In genomic region chr4:139738846-139739613, GRCh38 we compare ENCODE assay signal across 25 cellular contexts.
DNase-seq lines count a peak whose midpoint lies in the region; ATAC-seq and TF ChIP-seq lines count a peak whose summit lies in the region.
"Had no signal": no experiment of that assay in that cellular context is flagged by ENCODE, and none has a peak within 500 bp of the region (broad histone marks: within the 10 kb centered on the region; RNA-seq: fewer than 3 reads in every experiment).

No MANE protein-coding gene starts in this region.

- H3K9me3 ChIP-seq in sigmoid colon (no peaks in the 10 kb centered on the region), WERI-Rb-1 (ENCODE audit: severe bottlenecking) (no peaks in the 10 kb centered on the region)
- H3K9me3 ChIP-seq: MG63, neutrophil, prostate gland, spleen, thyroid gland had no signal

- no peak for TF ChIP-seq EP300 in sigmoid colon (IDR thresholded peaks at IDR 0.05)

- TF ChIP-seq CTCF in AG10803 (conservative IDR thresholded peaks at IDR 0.05; ENCODE audit: low read length) (no peak), fibroblast of mammary gland (conservative IDR thresholded peaks at IDR 0.05; ENCODE audit: control insufficient read depth, insufficient read depth, low read depth, low read length) (no peak), sigmoid colon (IDR thresholded peaks at IDR 0.05) (no peak), WERI-Rb-1 (IDR thresholded peaks at IDR 0.05; ENCODE audit: low read depth, low read length) (no peak)

- no peak for ATAC-seq in HG03521 (IDR thresholded peaks at IDR 0.05; ENCODE audit: unreplicated experiment)
- ATAC-seq: activated CD8-positive, alpha-beta T cell treated with anti-CD3 and anti-CD28 coated beads for 36 hours; HCT116; stimulated activated effector memory CD8-positive, alpha-beta T cell treated with anti-CD3 and anti-CD28 coated beads, Interleukin-12 subunit alpha, Interleukin-12 subunit beta, amount 100 ng/mL, for 72 hours had no signal

- H3K36me3 ChIP-seq in sigmoid colon: no peaks in the 10 kb centered on the region
- no peaks in the 10 kb centered on the region for H3K36me3 ChIP-seq in WERI-Rb-1
- H3K36me3 ChIP-seq: MG63, neutrophil, prostate gland, spleen, thyroid gland had no signal

- H3K27ac ChIP-seq in sigmoid colon (peak overlapping the region; percentile 30 to 87 (median 78)), WERI-Rb-1 (no peak overlapping the region)

- H3K4me3 ChIP-seq in AG10803 (ENCODE audit: low read length) (no peak overlapping the region), fibroblast of mammary gland (ENCODE audit: control insufficient read depth, low read depth, low read length) (no peak overlapping the region), sigmoid colon (no peak overlapping the region), WERI-Rb-1 (ENCODE audit: low read depth, low read length) (no peak overlapping the region)
- H3K4me3 ChIP-seq: lung, MG63, prostate gland, spleen, thyroid gland had no signal

- intact Hi-C loops in sigmoid colon (cut with DNase I): loop anchor here (5.0 to 10.0 kb wide), 5 partner anchors 78 to 633 kb away; partner anchors contain the start of gene SCOC

- H3K27me3 ChIP-seq in sigmoid colon (no peaks in the 10 kb centered on the region), WERI-Rb-1 (ENCODE audit: insufficient read depth, low read depth, severe bottlenecking) (no peaks in the 10 kb centered on the region)
- H3K27me3 ChIP-seq: MG63, thyroid gland had no signal

- no peak for TF ChIP-seq POLR2A in sigmoid colon (IDR thresholded peaks at IDR 0.05)

- WGBS in sigmoid colon, 2 donors: 90 to 93% methylated on average over 2 of the region's 2 CpGs

- DNase-seq in AG10803 (ENCODE audit: low read depth) (peak; percentile 38), NCI-H2171 (lab: John Stamatoyannopoulos, UW) (peak; percentile 11), fibroblast of mammary gland (ENCODE audit: low read depth) (peak; percentile 63), sigmoid colon (no peak), NCI-H748 (lab: John Stamatoyannopoulos, UW; ENCODE audit: unreplicated experiment) (no peak), WERI-Rb-1 (no peak)
- DNase-seq in stimulated activated naive CD4-positive, alpha-beta T cell treated with Interleukin-2 at 50 U/mL for 16 hours (lab: John Stamatoyannopoulos, UW): no peak
- DNase-seq: activated CD4-positive, CD25-positive, alpha-beta regulatory T cell treated with anti-CD3 and anti-CD28 coated beads, Interleukin-2, amount 50 U/mL, for 72 hours; activated CD8-positive, alpha-beta T cell treated with anti-CD3 and anti-CD28 coated beads for 36 hours; activated effector memory CD4-positive, alpha-beta T cell treated with anti-CD3 and anti-CD28 coated beads, Interleukin-2, amount 50 U/mL, for 16 hours; activated T-cell treated with anti-CD3 and anti-CD28 coated beads for 4 hours; erythroblast; kidney; MG63; NCI-H2081 treated with DMSO at 0.1 percent for 48 hours; NCI-H510A; spleen; stimulated activated CD4-positive, alpha-beta T cell treated with anti-CD3 and anti-CD28 coated beads, Interleukin-2, amount 100 ng/mL, for 48 hours; thyroid gland had no signal

- peaks cover 0 to 41% (median 33%) of the 10 kb centered on the region in 4 donors for H3K4me1 ChIP-seq in sigmoid colon

Comparison
In these comparisons a context has a peak if more than half of its experiments do, and no peak if none do; other contexts are left out.
1. DNase-seq: peak in AG10803 (single experiment), NCI-H2171 (single experiment) and fibroblast of mammary gland (single experiment); none in sigmoid colon (single experiment), NCI-H748 (single experiment), WERI-Rb-1 (single experiment) and stimulated activated naive CD4-positive, alpha-beta T cell treated with Interleukin-2 at 50 U/mL for 16 hours (single experiment).